Comparison of ENCODE assay signal across 1 cellular context in the genomic region with DNA sequence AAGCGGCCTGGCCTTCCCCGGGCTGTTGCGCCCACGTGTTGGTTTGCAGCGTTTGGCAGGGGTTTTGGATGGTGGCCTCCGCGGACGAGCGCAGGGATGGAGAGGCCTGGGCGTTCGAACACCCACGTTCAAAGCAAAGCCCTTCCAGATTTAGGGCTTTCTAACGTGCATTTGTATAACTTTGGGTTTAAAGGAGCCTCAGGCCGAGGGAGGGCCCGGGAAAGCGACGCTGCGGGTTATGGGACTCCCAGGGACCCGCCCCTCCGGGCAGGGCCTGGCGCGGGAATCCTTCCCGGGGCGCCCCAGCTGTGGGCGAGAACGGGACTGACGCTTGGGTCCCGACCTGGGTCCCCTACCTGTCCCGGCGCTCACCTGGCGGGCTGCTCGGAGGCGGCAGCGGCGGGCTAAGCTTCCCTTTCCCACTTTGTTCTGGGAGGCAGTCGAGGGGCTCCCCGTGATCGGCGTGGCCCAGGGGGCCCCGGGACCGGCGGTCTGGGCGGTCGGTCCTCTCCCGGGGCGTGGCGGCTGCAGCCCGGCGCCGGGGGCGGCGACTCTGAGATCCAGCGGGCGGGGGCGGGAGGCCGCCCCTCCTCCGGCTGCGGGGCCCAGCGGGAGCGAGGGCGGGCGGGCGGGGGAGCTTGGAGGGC.
TF ChIP-seq lines count a peak whose summit lies in the region.

A gene with protein sequence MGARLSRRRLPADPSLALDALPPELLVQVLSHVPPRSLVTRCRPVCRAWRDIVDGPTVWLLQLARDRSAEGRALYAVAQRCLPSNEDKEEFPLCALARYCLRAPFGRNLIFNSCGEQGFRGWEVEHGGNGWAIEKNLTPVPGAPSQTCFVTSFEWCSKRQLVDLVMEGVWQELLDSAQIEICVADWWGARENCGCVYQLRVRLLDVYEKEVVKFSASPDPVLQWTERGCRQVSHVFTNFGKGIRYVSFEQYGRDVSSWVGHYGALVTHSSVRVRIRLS (minus strand): TSS at position 529 of the 647 bp plus-strand sequence. CDS start 25,423 bp downstream, outside the sequence.

TF ChIP-seq in SK-N-SH, 30 proteins besides CTCF, POLR2A, EP300 and RAD21 (continued from another document):
- TF ChIP-seq, protein P1, sequence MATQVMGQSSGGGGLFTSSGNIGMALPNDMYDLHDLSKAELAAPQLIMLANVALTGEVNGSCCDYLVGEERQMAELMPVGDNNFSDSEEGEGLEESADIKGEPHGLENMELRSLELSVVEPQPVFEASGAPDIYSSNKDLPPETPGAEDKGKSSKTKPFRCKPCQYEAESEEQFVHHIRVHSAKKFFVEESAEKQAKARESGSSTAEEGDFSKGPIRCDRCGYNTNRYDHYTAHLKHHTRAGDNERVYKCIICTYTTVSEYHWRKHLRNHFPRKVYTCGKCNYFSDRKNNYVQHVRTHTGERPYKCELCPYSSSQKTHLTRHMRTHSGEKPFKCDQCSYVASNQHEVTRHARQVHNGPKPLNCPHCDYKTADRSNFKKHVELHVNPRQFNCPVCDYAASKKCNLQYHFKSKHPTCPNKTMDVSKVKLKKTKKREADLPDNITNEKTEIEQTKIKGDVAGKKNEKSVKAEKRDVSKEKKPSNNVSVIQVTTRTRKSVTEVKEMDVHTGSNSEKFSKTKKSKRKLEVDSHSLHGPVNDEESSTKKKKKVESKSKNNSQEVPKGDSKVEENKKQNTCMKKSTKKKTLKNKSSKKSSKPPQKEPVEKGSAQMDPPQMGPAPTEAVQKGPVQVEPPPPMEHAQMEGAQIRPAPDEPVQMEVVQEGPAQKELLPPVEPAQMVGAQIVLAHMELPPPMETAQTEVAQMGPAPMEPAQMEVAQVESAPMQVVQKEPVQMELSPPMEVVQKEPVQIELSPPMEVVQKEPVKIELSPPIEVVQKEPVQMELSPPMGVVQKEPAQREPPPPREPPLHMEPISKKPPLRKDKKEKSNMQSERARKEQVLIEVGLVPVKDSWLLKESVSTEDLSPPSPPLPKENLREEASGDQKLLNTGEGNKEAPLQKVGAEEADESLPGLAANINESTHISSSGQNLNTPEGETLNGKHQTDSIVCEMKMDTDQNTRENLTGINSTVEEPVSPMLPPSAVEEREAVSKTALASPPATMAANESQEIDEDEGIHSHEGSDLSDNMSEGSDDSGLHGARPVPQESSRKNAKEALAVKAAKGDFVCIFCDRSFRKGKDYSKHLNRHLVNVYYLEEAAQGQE (IDR thresholded peaks at IDR 0.05; ENCODE audit: low read depth, low read length) = no peak
- TF ChIP-seq, protein P2, sequence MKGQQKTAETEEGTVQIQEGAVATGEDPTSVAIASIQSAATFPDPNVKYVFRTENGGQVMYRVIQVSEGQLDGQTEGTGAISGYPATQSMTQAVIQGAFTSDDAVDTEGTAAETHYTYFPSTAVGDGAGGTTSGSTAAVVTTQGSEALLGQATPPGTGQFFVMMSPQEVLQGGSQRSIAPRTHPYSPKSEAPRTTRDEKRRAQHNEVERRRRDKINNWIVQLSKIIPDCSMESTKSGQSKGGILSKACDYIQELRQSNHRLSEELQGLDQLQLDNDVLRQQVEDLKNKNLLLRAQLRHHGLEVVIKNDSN (IDR thresholded peaks at IDR 0.05; ENCODE audit: borderline replicate concordance, low read depth) = no peak; the same call in 1 of the 2 replicates
- TF ChIP-seq SMC3 (IDR thresholded peaks at IDR 0.05; ENCODE audit: low read depth, low read length) = no peak
- no peak for TF ChIP-seq RCOR1 (IDR thresholded peaks at IDR 0.05; ENCODE audit: low read length)
- TF ChIP-seq RXRA (IDR thresholded peaks at IDR 0.05; ENCODE audit: borderline replicate concordance, low read depth) = no peak
- TF ChIP-seq CHD2 (IDR thresholded peaks at IDR 0.05; ENCODE audit: low read length, partially characterized antibody) = no peak
- TF ChIP-seq GATA2 (CRISPR knock-in tag; IDR thresholded peaks at IDR 0.05) = no peak
- TF ChIP-seq JUND (IDR thresholded peaks at IDR 0.05) = no peak
- no peak for TF ChIP-seq NFIC (IDR thresholded peaks at IDR 0.05; ENCODE audit: borderline replicate concordance)
- TF ChIP-seq ELF1 (IDR thresholded peaks at IDR 0.05) = no peak
- TF ChIP-seq, protein P3, sequence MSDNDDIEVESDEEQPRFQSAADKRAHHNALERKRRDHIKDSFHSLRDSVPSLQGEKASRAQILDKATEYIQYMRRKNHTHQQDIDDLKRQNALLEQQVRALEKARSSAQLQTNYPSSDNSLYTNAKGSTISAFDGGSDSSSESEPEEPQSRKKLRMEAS (IDR thresholded peaks at IDR 0.05; ENCODE audit: low read depth) = peak; percentile 99
- peak; percentile 24; the same call in 1 of the 2 replicates for TF ChIP-seq POLR2AphosphoS5 (IDR thresholded peaks at IDR 0.05; ENCODE audit: low read depth, low read length)
- no peak for TF ChIP-seq FOXJ3 (CRISPR knock-in tag; IDR thresholded peaks at IDR 0.05)
- TF ChIP-seq GABPA (IDR thresholded peaks at IDR 0.05; ENCODE audit: low read depth) = no peak
- TF ChIP-seq NRF1 (IDR thresholded peaks at IDR 0.05; ENCODE audit: low read depth, low read length) = no peak
- TF ChIP-seq TCF12 (IDR thresholded peaks at IDR 0.05) = no peak
- no peak for TF ChIP-seq EZH2phosphoT487 (IDR thresholded peaks at IDR 0.05; ENCODE audit: borderline replicate concordance, low read depth)
- no peak for TF ChIP-seq MEF2A (IDR thresholded peaks at IDR 0.05; ENCODE audit: borderline replicate concordance, low read depth)
- no peak for TF ChIP-seq RFX5 (IDR thresholded peaks at IDR 0.05; ENCODE audit: low read length)
- TF ChIP-seq TEAD4 (IDR thresholded peaks at IDR 0.05; ENCODE audit: borderline replicate concordance, insufficient read depth) = no peak
- TF ChIP-seq FOXM1 (IDR thresholded peaks at IDR 0.05; ENCODE audit: low read depth) = no peak
- TF ChIP-seq, protein P4, sequence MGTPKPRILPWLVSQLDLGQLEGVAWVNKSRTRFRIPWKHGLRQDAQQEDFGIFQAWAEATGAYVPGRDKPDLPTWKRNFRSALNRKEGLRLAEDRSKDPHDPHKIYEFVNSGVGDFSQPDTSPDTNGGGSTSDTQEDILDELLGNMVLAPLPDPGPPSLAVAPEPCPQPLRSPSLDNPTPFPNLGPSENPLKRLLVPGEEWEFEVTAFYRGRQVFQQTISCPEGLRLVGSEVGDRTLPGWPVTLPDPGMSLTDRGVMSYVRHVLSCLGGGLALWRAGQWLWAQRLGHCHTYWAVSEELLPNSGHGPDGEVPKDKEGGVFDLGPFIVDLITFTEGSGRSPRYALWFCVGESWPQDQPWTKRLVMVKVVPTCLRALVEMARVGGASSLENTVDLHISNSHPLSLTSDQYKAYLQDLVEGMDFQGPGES (IDR thresholded peaks at IDR 0.05; ENCODE audit: low read depth, low read length) = no peak
- TF ChIP-seq SIN3A (IDR thresholded peaks at IDR 0.05; ENCODE audit: borderline replicate concordance, low read depth, low read length) = no peak; the same call in 1 of the 2 replicates
- TF ChIP-seq, protein P5, sequence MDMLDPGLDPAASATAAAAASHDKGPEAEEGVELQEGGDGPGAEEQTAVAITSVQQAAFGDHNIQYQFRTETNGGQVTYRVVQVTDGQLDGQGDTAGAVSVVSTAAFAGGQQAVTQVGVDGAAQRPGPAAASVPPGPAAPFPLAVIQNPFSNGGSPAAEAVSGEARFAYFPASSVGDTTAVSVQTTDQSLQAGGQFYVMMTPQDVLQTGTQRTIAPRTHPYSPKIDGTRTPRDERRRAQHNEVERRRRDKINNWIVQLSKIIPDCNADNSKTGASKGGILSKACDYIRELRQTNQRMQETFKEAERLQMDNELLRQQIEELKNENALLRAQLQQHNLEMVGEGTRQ (IDR thresholded peaks at IDR 0.05; ENCODE audit: borderline replicate concordance, low read depth, low read length) = no peak
- TF ChIP-seq MXI1 (IDR thresholded peaks at IDR 0.05; ENCODE audit: low read depth, low read length) = peak; percentile 98
- TF ChIP-seq FOSL2 (IDR thresholded peaks at IDR 0.05; ENCODE audit: borderline replicate concordance, low read depth) = no peak
